Comparison of ENCODE assay signal across 1 cellular context in the genomic region with DNA sequence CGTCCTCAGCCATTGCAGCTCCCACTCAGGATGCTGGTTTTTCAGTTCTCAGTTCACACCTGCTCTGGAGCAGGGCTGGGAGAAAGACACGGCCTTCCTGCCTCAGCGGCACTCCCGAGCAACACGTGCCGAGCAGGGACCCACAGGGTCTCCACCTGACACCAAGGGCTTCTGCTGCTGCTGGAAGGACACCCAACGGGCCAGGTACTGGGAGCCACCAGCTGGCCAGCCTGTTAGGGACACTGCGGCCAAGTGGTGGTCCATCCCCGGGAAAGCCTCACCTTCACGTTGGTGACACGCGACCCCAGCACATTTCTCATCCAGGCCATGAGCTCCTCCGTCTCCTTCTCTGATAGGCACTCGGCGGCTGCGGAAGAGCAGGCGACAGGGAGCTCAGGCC.
TF ChIP-seq lines count a peak whose summit lies in the region.

No MANE protein-coding gene starts in this region.

TF ChIP-seq in IMR-90, 13 proteins besides CTCF, POLR2A, EP300 and RAD21:
- no peak for TF ChIP-seq MAFK (IDR thresholded peaks at IDR 0.05; ENCODE audit: low read depth, low read length)
- no peak for TF ChIP-seq MAZ (IDR thresholded peaks at IDR 0.05; ENCODE audit: borderline replicate concordance, low read depth, low read length)
